In genomic region chr14:74618078-74618952, GRCh38 we compare ENCODE assay signal across 8 cellular contexts. TPM values are rescaled to one million over a fixed set of nuclear protein-coding genes. Genes with fewer than 3 reads are reported as not detected.
DNase-seq lines count a peak whose midpoint lies in the region; ATAC-seq and TF ChIP-seq lines count a peak whose summit lies in the region.

No MANE protein-coding gene starts in this region.

- in situ Hi-C loops in mammary epithelial cell (cut with MboI; ENCODE audit: low sequenced_read_pairs in 2 of 2) (loop anchor here in 1 of 2 donors (25.0 kb wide), 1 partner anchor 169 kb away; no protein-coding TSS in a partner anchor), transverse colon (cut with MboI; ENCODE audit: low pct_ligation_motif_present in 1 of 4, low pct_unique_long_range_greater_than_20kb in 1 of 4, low sequenced_read_pairs in 3 of 4) (no loop called here)

- TF ChIP-seq CTCF in mammary epithelial cell (conservative IDR thresholded peaks at IDR 0.05 in 1 of 2, IDR thresholded peaks at IDR 0.05 in 1 of 2; ENCODE audit: extremely low read depth in 1 of 2, insufficient read depth in 1 of 2, low read depth in 1 of 2, low read length in 2 of 2), result no peak
- TF ChIP-seq CTCF in transverse colon (IDR thresholded peaks at IDR 0.05), result no peak

- H3K4me1 ChIP-seq in mammary epithelial cell (ENCODE audit: insufficient read depth, low read length), result peaks cover 94% of the 10 kb centered on the region
- H3K4me1 ChIP-seq in transverse colon, result peaks cover 0 to 28% (median 20%) of the 10 kb centered on the region in 4 donors

- peaks cover 13% of the 10 kb centered on the region for H3K79me2 ChIP-seq in mammary epithelial cell (ENCODE audit: insufficient read depth, low read length)

- intact Hi-C loops in mammary epithelial cell (cut with micrococcal nuclease), result no loop called here
- intact Hi-C loops in transverse colon (cut with DNase I; ENCODE audit: low total_unique reads), result no loop called here

- TF ChIP-seq POLR2A in transverse colon (IDR thresholded peaks at IDR 0.05), result no peak

- H3K4me3 Mint-ChIP-seq in naive thymus-derived CD8-positive, alpha-beta T cell, result peak overlapping the region; percentile 68 to 87 (median 80)

- H3K27me3 Mint-ChIP-seq in naive thymus-derived CD8-positive, alpha-beta T cell, result peaks cover 0 to 5% (median 0%) of the 10 kb centered on the region in 5 donors

- H3K4me3 ChIP-seq in mammary epithelial cell (replicated peaks in 1 of 3; ENCODE audit: insufficient read depth in 1 of 3, low read depth in 2 of 3, low read length in 3 of 3) (no peak overlapping the region), transverse colon (no peak overlapping the region)

- H3K36me3 ChIP-seq in mammary epithelial cell (ENCODE audit: insufficient read depth, low read length) (no peaks in the 10 kb centered on the region), transverse colon (no peaks in the 10 kb centered on the region)

- DNase-seq in NCI-H748 (lab: John Stamatoyannopoulos, UW; ENCODE audit: unreplicated experiment) (peak; percentile 18), NCI-H748 treated with DMSO at 0.1 percent for 48 hours (lab: John Stamatoyannopoulos, UW) (no peak), UCSD-AML1 (lab: John Stamatoyannopoulos, UW; ENCODE audit: unreplicated experiment) (peak; percentile 41), mammary epithelial cell (peak; percentile 72), transverse colon (peak; percentile 46)
- peak in 9 of 10 donors; percentile 26 to 80 (median 64) for DNase-seq in naive thymus-derived CD8-positive, alpha-beta T cell

- POLR2A ChIA-PET in naive thymus-derived CD8-positive, alpha-beta T cell (lab: Charles Lee), result interaction anchor here (0.9 to 2.0 kb wide), 12 partner anchors 9 to 174 kb away, joined by 3 to 10 read pairs (median 4); partner anchors contain the start of genes AREL1, FCF1, ISCA2 and NPC2

- H3K27ac Mint-ChIP-seq in naive thymus-derived CD8-positive, alpha-beta T cell, result peak overlapping the region; percentile 74 to 98 (median 94)

- 52% methylated on average over 9 of the region's 10 CpGs for WGBS in mammary epithelial cell (ENCODE audit: low coverage, missing lambda C conversion rate)
- WGBS in transverse colon (ENCODE audit: low coverage in 1 of 2), 2 donors, result 39 to 50% methylated on average over 1 to 10 of the region's 10 CpGs

- no TSS peak for BruUV-seq in mammary epithelial cell (replicated peaks; lab: Mats Ljungman, UMichigan)

- H2AFZ ChIP-seq in mammary epithelial cell (ENCODE audit: low read depth, low read length), result no peak overlapping the region

- no peaks in the 10 kb centered on the region for H3K36me3 Mint-ChIP-seq in naive thymus-derived CD8-positive, alpha-beta T cell

- no peaks in the 10 kb centered on the region for H4K20me1 ChIP-seq in mammary epithelial cell (ENCODE audit: insufficient read depth, low read length)

- peak overlapping the region; percentile 22 for H3K4me2 ChIP-seq in mammary epithelial cell (ENCODE audit: insufficient read depth, low read depth, low read length)

- CTCF ChIA-PET in mammary epithelial cell (lab: Charles Lee; ENCODE audit: low non-redundant PET), result no interaction called here

- peaks cover 37 to 76% (median 64%) of the 10 kb centered on the region in 4 donors for H3K4me1 Mint-ChIP-seq in naive thymus-derived CD8-positive, alpha-beta T cell

- no peak for TF ChIP-seq EP300 in transverse colon (IDR thresholded peaks at IDR 0.05; ENCODE audit: low read depth)

- dilution Hi-C loops in mammary epithelial cell (cut with HindIII; ENCODE audit: low sequenced_read_pairs), result loop anchor here (5.0 kb wide), 1 partner anchor 46 kb away; no protein-coding TSS in a partner anchor

- H3K27ac ChIP-seq in mammary epithelial cell (ENCODE audit: insufficient read depth, low read depth, low read length), result peak overlapping the region; percentile 23
- peak overlapping the region; percentile 33 to 50 (median 46) for H3K27ac ChIP-seq in transverse colon

- H3K9me3 ChIP-seq in mammary epithelial cell (replicated peaks; ENCODE audit: insufficient read depth, low read length) (no peaks in the 10 kb centered on the region), transverse colon (no peaks in the 10 kb centered on the region)

- no peak overlapping the region for H3K9ac ChIP-seq in mammary epithelial cell (ENCODE audit: insufficient read depth, low read length)

- ATAC-seq in naive thymus-derived CD8-positive, alpha-beta T cell, result peak; percentile 89 to 92
- ATAC-seq in GM18870 (IDR thresholded peaks at IDR 0.05; ENCODE audit: unreplicated experiment) (no peak), HG03025 (IDR thresholded peaks at IDR 0.05; ENCODE audit: low FRiP score, unreplicated experiment) (no peak)

- no peaks in the 10 kb centered on the region for H3K9me3 Mint-ChIP-seq in naive thymus-derived CD8-positive, alpha-beta T cell

- H3K27me3 ChIP-seq in mammary epithelial cell (ENCODE audit: insufficient read depth, low read length) (no peaks in the 10 kb centered on the region), transverse colon (no peaks in the 10 kb centered on the region)

RNA-seq across cellular contexts. Expression of gene LTBP2, which starts 6.3 kb away (rescaled TPM):
- total RNA-seq in mammary epithelial cell (100 to 1,000 TPM; 104 to 322 TPM), transverse colon (10 to 100 TPM in 3 of 4 donors, 1 to 10 TPM in 1; 9.7 to 15.3 (median 11.9) TPM)
- 56.3 TPM for polyA plus RNA-seq in mammary epithelial cell
- polyA minus RNA-seq in mammary epithelial cell, result 131 TPM
- under 1 TPM; 0.55 to 0.60 TPM for total RNA-seq in naive thymus-derived CD8-positive, alpha-beta T cell
- polyA plus RNA-seq in naive thymus-derived CD8-positive, alpha-beta T cell, result under 1 TPM; 0.06 to 0.65 (median 0.47) TPM

Comparison
In these comparisons a context has a peak if more than half of its experiments do, and no peak if none do; other contexts are left out.
1. ATAC-seq: peak in naive thymus-derived CD8-positive, alpha-beta T cell (2 of 2); none in GM18870 (single experiment) and HG03025 (single experiment).
2. RNA of gene LTBP2, which starts 6.3 kb away (total RNA-seq): 104 to 322 TPM in mammary epithelial cell and 9.7 to 15.3 TPM in transverse colon; 0.55 to 0.60 TPM in naive thymus-derived CD8-positive, alpha-beta T cell; every median in the first group is over 4 times any median in the second.